Comparison of ENCODE assay signal across 1 cellular context in genomic region chr3:172134352-172134751, GRCh38.
TF ChIP-seq lines count a peak whose summit lies in the region.

No MANE protein-coding gene starts in this region.

TF ChIP-seq in GM12878, 131 proteins besides CTCF, POLR2A, EP300 and RAD21 (continued from another document):
- no peak for TF ChIP-seq MLLT1 (IDR thresholded peaks at IDR 0.05)
- no peak for TF ChIP-seq SMARCA5 (IDR thresholded peaks at IDR 0.05)
- peak; percentile 41 for TF ChIP-seq CUX1 (IDR thresholded peaks at IDR 0.05; ENCODE audit: insufficient replicate concordance, low read depth, low read length)
- TF ChIP-seq GATAD2B (conservative IDR thresholded peaks at IDR 0.05; ENCODE audit: low read depth): no peak
- no peak for TF ChIP-seq NFXL1 (IDR thresholded peaks at IDR 0.05; ENCODE audit: borderline replicate concordance)
- no peak for TF ChIP-seq SREBF1 (IDR thresholded peaks at IDR 0.05; ENCODE audit: low read length)
- peak; percentile 38; the same call in 1 of the 2 replicates for TF ChIP-seq ATF7 (IDR thresholded peaks at IDR 0.05; ENCODE audit: low read depth)
- TF ChIP-seq, protein P1, sequence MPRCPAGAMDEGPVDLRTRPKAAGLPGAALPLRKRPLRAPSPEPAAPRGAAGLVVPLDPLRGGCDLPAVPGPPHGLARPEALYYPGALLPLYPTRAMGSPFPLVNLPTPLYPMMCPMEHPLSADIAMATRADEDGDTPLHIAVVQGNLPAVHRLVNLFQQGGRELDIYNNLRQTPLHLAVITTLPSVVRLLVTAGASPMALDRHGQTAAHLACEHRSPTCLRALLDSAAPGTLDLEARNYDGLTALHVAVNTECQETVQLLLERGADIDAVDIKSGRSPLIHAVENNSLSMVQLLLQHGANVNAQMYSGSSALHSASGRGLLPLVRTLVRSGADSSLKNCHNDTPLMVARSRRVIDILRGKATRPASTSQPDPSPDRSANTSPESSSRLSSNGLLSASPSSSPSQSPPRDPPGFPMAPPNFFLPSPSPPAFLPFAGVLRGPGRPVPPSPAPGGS (IDR thresholded peaks at IDR 0.05; ENCODE audit: borderline replicate concordance, insufficient read depth, low read depth, low read length, poor library complexity, severe bottlenecking): peak; percentile 79
- TF ChIP-seq ZBED1 (IDR thresholded peaks at IDR 0.05; ENCODE audit: borderline replicate concordance): peak; percentile 62; the same call in 1 of the 2 replicates
- peak; percentile 81 for TF ChIP-seq IRF4 (IDR thresholded peaks at IDR 0.05; ENCODE audit: low read depth, low read length)
- TF ChIP-seq IKZF2 (IDR thresholded peaks at IDR 0.05): peak; percentile 46 to 48; a peak in 2 of 4 replicates
- peak; percentile 22 for TF ChIP-seq RELA (IDR thresholded peaks at IDR 0.05; ENCODE audit: borderline replicate concordance, partially characterized antibody)
- TF ChIP-seq STAT3 (IDR thresholded peaks at IDR 0.05; ENCODE audit: low read depth, low read length): no peak
- peak; percentile 48; the same call in 1 of the 2 replicates for TF ChIP-seq TCF7 (IDR thresholded peaks at IDR 0.05; ENCODE audit: borderline replicate concordance)
- no peak for TF ChIP-seq EGR1 (IDR thresholded peaks at IDR 0.05; ENCODE audit: borderline replicate concordance in 1 of 2, low read depth in 2 of 2, low read length in 2 of 2)
- TF ChIP-seq RUNX3 (IDR thresholded peaks at IDR 0.05; ENCODE audit: low read length): peak; percentile 83
- no peak for TF ChIP-seq TCF3 (IDR thresholded peaks at IDR 0.05; ENCODE audit: borderline replicate concordance, insufficient read depth, low read depth, low read length)
- TF ChIP-seq SIX5 (IDR thresholded peaks at IDR 0.05; ENCODE audit: low read depth, low read length, severe bottlenecking): no peak
- no peak for TF ChIP-seq HDAC2 (IDR thresholded peaks at IDR 0.05)
- 0 out of 2 replicates have a peak, but pooled peaks have one; percentile 46 for TF ChIP-seq MTA3 (IDR thresholded peaks at IDR 0.05; ENCODE audit: borderline replicate concordance, low read length)
- TF ChIP-seq PAX8 (IDR thresholded peaks at IDR 0.05): no peak
- TF ChIP-seq ZNF384 (IDR thresholded peaks at IDR 0.05; ENCODE audit: borderline replicate concordance, low read depth, low read length): peak; percentile 92
- TF ChIP-seq ETV6 (conservative IDR thresholded peaks at IDR 0.05 in 1 of 2, IDR thresholded peaks at IDR 0.05 in 1 of 2; ENCODE audit: borderline replicate concordance in 1 of 2, low read depth in 1 of 2): peak in 1 of 2 experiments; percentile 67; a peak in 1 of 4 replicates
- TF ChIP-seq MYB (IDR thresholded peaks at IDR 0.05; ENCODE audit: borderline replicate concordance, low read depth, low read length): no peak
- TF ChIP-seq KDM1A (IDR thresholded peaks at IDR 0.05; ENCODE audit: borderline replicate concordance): no peak
TF ChIP-seq in GM12878: peak in this region for 28.
